8 cellular contexts compared by ENCODE assay signal in genomic region chr14:55271572-55272414, GRCh38. TPM values are rescaled to one million over a fixed set of nuclear protein-coding genes. Genes with fewer than 3 reads are reported as not detected.
DNase-seq lines count a peak whose midpoint lies in the region; ATAC-seq and TF ChIP-seq lines count a peak whose summit lies in the region.

No MANE protein-coding gene starts in this region.

- intact Hi-C loops in Caco-2 (cut with micrococcal nuclease; ENCODE audit: unreplicated experiment) = loop anchor here (1.0 kb wide), 4 partner anchors 45 to 159 kb away; no protein-coding TSS in a partner anchor

- H3K4me1 Mint-ChIP-seq in Caco-2 (ENCODE audit: low read depth, unreplicated experiment) = peaks cover 40% of the 10 kb centered on the region
- peaks cover 50% of the 10 kb centered on the region for H3K4me1 Mint-ChIP-seq in activated T-cell treated with anti-CD3 and anti-CD28 coated beads, Interleukin-2, amount 50 U/mL, for 24 hours (ENCODE audit: low read depth)

- POLR2A ChIA-PET in Caco-2 (lab: Charles Lee) = interaction anchor here (0.5 to 0.6 kb wide), 2 partner anchors 12 to 137 kb away, joined by 3 to 4 read pairs; no protein-coding TSS in a partner anchor

- 0 to 1% methylated on average over 53 to 82 of the region's 82 CpGs for WGBS in esophagus, 2 donors

- peaks cover 53% of the 10 kb centered on the region for H3K4me1 ChIP-seq in Caco-2
- peaks cover 0 to 3% of the 10 kb centered on the region in 2 donors for H3K4me1 ChIP-seq in esophagus (ENCODE audit: control insufficient read depth in 2 of 2, insufficient read depth in 2 of 2, low read length in 1 of 2)
- peaks cover 10% of the 10 kb centered on the region for H3K4me1 ChIP-seq in mucosa of stomach (ENCODE audit: control insufficient read depth, insufficient read depth, low read length)

- H3K9ac ChIP-seq in mucosa of stomach (ENCODE audit: low read length) = peak overlapping the region; percentile 97

- BruUV-seq in Caco-2 (replicated peaks; lab: Mats Ljungman, UMichigan) = no TSS peak

- H3K4me3 Mint-ChIP-seq in Caco-2 (ENCODE audit: unreplicated experiment) = peak overlapping the region; percentile 84
- peak overlapping the region; percentile 87 for H3K4me3 Mint-ChIP-seq in activated T-cell treated with anti-CD3 and anti-CD28 coated beads, Interleukin-2, amount 50 U/mL, for 24 hours

- H3K9me3 Mint-ChIP-seq in Caco-2 (ENCODE audit: unreplicated experiment) = no peaks in the 10 kb centered on the region
- no peaks in the 10 kb centered on the region for H3K9me3 Mint-ChIP-seq in activated T-cell treated with anti-CD3 and anti-CD28 coated beads, Interleukin-2, amount 50 U/mL, for 24 hours

- H3K27me3 ChIP-seq in Caco-2 (replicated peaks; ENCODE audit: control insufficient read depth, insufficient read depth, low read length) (no peaks in the 10 kb centered on the region), HL-60 (ENCODE audit: insufficient read depth, poor library complexity, severe bottlenecking) (no peaks in the 10 kb centered on the region), esophagus (ENCODE audit: control insufficient read depth in 1 of 2, insufficient read depth in 2 of 2, low read length in 2 of 2) (no peaks in the 10 kb centered on the region), mucosa of stomach (ENCODE audit: control insufficient read depth, insufficient read depth, low read length) (no peaks in the 10 kb centered on the region)

- peaks cover 14% of the 10 kb centered on the region for H3K36me3 Mint-ChIP-seq in Caco-2 (ENCODE audit: insufficient read depth, unreplicated experiment)
- H3K36me3 Mint-ChIP-seq in activated T-cell treated with anti-CD3 and anti-CD28 coated beads, Interleukin-2, amount 50 U/mL, for 24 hours (ENCODE audit: low read depth) = peaks cover 10% of the 10 kb centered on the region

- no peaks in the 10 kb centered on the region for H3K27me3 Mint-ChIP-seq in Caco-2 (ENCODE audit: insufficient read depth, unreplicated experiment)
- H3K27me3 Mint-ChIP-seq in activated T-cell treated with anti-CD3 and anti-CD28 coated beads, Interleukin-2, amount 50 U/mL, for 24 hours = no peaks in the 10 kb centered on the region

- no peaks in the 10 kb centered on the region for H3K36me3 ChIP-seq in Caco-2 (ENCODE audit: control insufficient read depth, insufficient read depth, low read length)
- H3K36me3 ChIP-seq in esophagus (ENCODE audit: control insufficient read depth in 2 of 2, insufficient read depth in 2 of 2, low read length in 1 of 2) = no peaks in the 10 kb centered on the region
- H3K36me3 ChIP-seq in mucosa of stomach (ENCODE audit: control insufficient read depth, insufficient read depth, low read length) = no peaks in the 10 kb centered on the region

- H3K4me3 ChIP-seq in Caco-2 (ENCODE audit: low read depth, low read length) (peak overlapping the region; percentile 100), HL-60 (replicated peaks; ENCODE audit: insufficient read depth, low read length) (peak overlapping the region; percentile 95), esophagus (ENCODE audit: low read depth in 1 of 2, low read length in 2 of 2) (peak overlapping the region; percentile 98), mucosa of stomach (ENCODE audit: low read length) (peak overlapping the region; percentile 94)

- H3K9me3 ChIP-seq in Caco-2 (no peaks in the 10 kb centered on the region), esophagus (ENCODE audit: control insufficient read depth in 2 of 2, insufficient read depth in 1 of 2, low read depth in 1 of 2, low read length in 1 of 2) (no peaks in the 10 kb centered on the region), mucosa of stomach (ENCODE audit: control insufficient read depth, low read length) (no peaks in the 10 kb centered on the region)

- ATAC-seq in GM19467 (IDR thresholded peaks at IDR 0.05; ENCODE audit: unreplicated experiment) = peak; percentile 23

- CTCF ChIA-PET in Caco-2 (lab: Charles Lee) = interaction anchor here (0.6 to 2.4 kb wide), 2 partner anchors 38 to 83 kb away, joined by 4 to 24 read pairs; no protein-coding TSS in a partner anchor

- peak overlapping the region; percentile 94 for H3K27ac Mint-ChIP-seq in Caco-2 (ENCODE audit: unreplicated experiment)
- H3K27ac Mint-ChIP-seq in activated T-cell treated with anti-CD3 and anti-CD28 coated beads, Interleukin-2, amount 50 U/mL, for 24 hours = peak overlapping the region; percentile 94

- TF ChIP-seq CTCF in Caco-2 (IDR thresholded peaks at IDR 0.05; ENCODE audit: insufficient read depth in 1 of 2, low read depth in 1 of 2, low read length in 1 of 2, severe bottlenecking in 1 of 2, unreplicated experiment in 1 of 2) (no peak), HL-60 (IDR thresholded peaks at IDR 0.05; ENCODE audit: insufficient read depth, low read length) (no peak)

- peak; percentile 84 to 86 for DNase-seq in Caco-2
- DNase-seq in HL-60 (ENCODE audit: low read depth in 1 of 2, low spot score in 1 of 2) = peak; percentile 82 to 86
- DNase-seq in OCI-M1 (lab: John Stamatoyannopoulos, UW) = peak; percentile 90
- DNase-seq in activated T-cell treated with anti-CD3 and anti-CD28 coated beads, Interleukin-2, amount 50 U/mL, for 24 hours = peak; percentile 72
- DNase-seq in stimulated activated CD8-positive, alpha-beta memory T cell treated with anti-CD3 and anti-CD28 coated beads, Interleukin-7, amount 100 ng/mL, for 24 hours (ENCODE audit: low read depth) = peak; percentile 6

- H3K27ac ChIP-seq in HL-60 (replicated peaks) = peak overlapping the region; percentile 93
- peak overlapping the region; percentile 85 to 99 for H3K27ac ChIP-seq in esophagus (ENCODE audit: low read depth in 2 of 2, low read length in 1 of 2)

RNA-seq across cellular contexts. Expression of gene FBXO34, which starts 0.6 kb away (rescaled TPM):
- total RNA-seq in Caco-2 (2022) = 23.7 and 27.3 TPM in 2 replicates
- polyA plus RNA-seq in esophagus = 10 to 100 TPM; 24.3 to 36.8 TPM

Comparison
In these comparisons a context has a peak if more than half of its experiments do, and no peak if none do; other contexts are left out.
1. Peak in every context shown above with its lines: DNase-seq, ATAC-seq, H3K4me3 ChIP-seq and H3K27ac ChIP-seq.
2. DNase-seq: peak in every context shown above with its lines; median percentile 90 in OCI-M1; 85 in Caco-2; 84 in HL-60; 72 in activated T-cell treated with anti-CD3 and anti-CD28 coated beads, Interleukin-2, amount 50 U/mL, for 24 hours; 6 in stimulated activated CD8-positive, alpha-beta memory T cell treated with anti-CD3 and anti-CD28 coated beads, Interleukin-7, amount 100 ng/mL, for 24 hours.